In genomic region chr3:52325686-52326085, GRCh38 we compare ENCODE assay signal across 37 cellular contexts.
"Had no signal": no experiment of that assay in that cellular context is flagged by ENCODE, and none has a peak within 500 bp of the region (broad histone marks: within the 10 kb centered on the region; RNA-seq: fewer than 3 reads in every experiment).

No MANE protein-coding gene starts in this region.

- ATAC-seq: activated CD8-positive, alpha-beta T cell treated with anti-CD3 and anti-CD28 coated beads for 36 hours; activated naive CD4-positive, alpha-beta T cell treated with anti-CD3 and anti-CD28 coated beads, Interleukin-2, amount 50 U/mL, for 72 hours; activated T-cell treated with anti-CD3 and anti-CD28 coated beads, Interleukin-2, amount 50 U/mL, for 4 hours; activated T-cell treated with anti-CD3 and anti-CD28 coated beads, Interleukin-2, amount 50 U/mL, for 72 hours; activated T-helper 17 cell treated with anti-CD3 and anti-CD28 coated beads, Interleukin-2, amount 50 U/mL, for 72 hours; body of pancreas had no signal

- H3K9me3 ChIP-seq: body of pancreas, breast epithelium had no signal

- H3K4me1 ChIP-seq: body of pancreas, breast epithelium had no signal

- H3K9me3 Mint-ChIP-seq: activated B cell treated with CpG ODN at 0.5 μM for 24 hours; activated CD4-positive, alpha-beta memory T cell treated with anti-CD3 and anti-CD28 coated beads for 36 hours; activated CD4-positive, alpha-beta T cell treated with anti-CD3 and anti-CD28 coated beads, Interleukin-2, amount 10 ng/mL, durations not matched to agents 24 days and 14 days; activated CD8-positive, alpha-beta T cell treated with anti-CD3 and anti-CD28 coated beads for 36 hours; activated naive CD4-positive, alpha-beta T cell treated with anti-CD3 and anti-CD28 coated beads for 36 hours; activated naive CD4-positive, alpha-beta T cell treated with anti-CD3 and anti-CD28 coated beads, Interleukin-2, amount 50 U/mL, for 72 hours; activated naive CD8-positive, alpha-beta T cell treated with anti-CD3 and anti-CD28 coated beads for 36 hours; activated T-cell treated with anti-CD3 and anti-CD28 coated beads, Interleukin-2, amount 50 U/mL, for 4 hours; activated T-cell treated with anti-CD3 and anti-CD28 coated beads, Interleukin-2, amount 50 U/mL, for 72 hours; activated T-helper 1 cell treated with anti-CD3 and anti-CD28 coated beads, Interleukin-12 subunit alpha, Interleukin-12 subunit beta, Interleukin-2, Interleukin-4 antibody, amounts not matched to agents 30 ng/mL and 10 ng/mL and 1 ng/mL, durations not matched to agents 14 hours and 24 hours and 36 hours; activated T-helper 17 cell treated with anti-CD3 and anti-CD28 coated beads, Interleukin-2, amount 50 U/mL, for 72 hours; central memory CD8-positive, alpha-beta T cell; T-helper 1 cell treated with Interleukin-12 subunit alpha and Interleukin-12 subunit beta and Interleukin-4 antibody, amounts not matched to agents 30 μg/mL and 1 μg/mL, for 36 hours; T-helper 2 cell treated with Interferon-gamma antibody and Interleukin-4, amounts not matched to agents 5 μg/mL and 100 μg/mL, for 36 hours had no signal

- H3K27me3 ChIP-seq: body of pancreas, brain microvascular endothelial cell, breast epithelium, cardiac muscle cell had no signal

- H3K4me3 Mint-ChIP-seq: activated B cell treated with CpG ODN at 0.5 μM for 24 hours; activated CD4-positive, alpha-beta memory T cell treated with anti-CD3 and anti-CD28 coated beads for 36 hours; activated CD4-positive, alpha-beta T cell treated with anti-CD3 and anti-CD28 coated beads, Interleukin-2, amount 10 ng/mL, durations not matched to agents 24 days and 14 days; activated CD8-positive, alpha-beta T cell treated with anti-CD3 and anti-CD28 coated beads for 36 hours; activated naive CD4-positive, alpha-beta T cell treated with anti-CD3 and anti-CD28 coated beads for 36 hours; activated naive CD8-positive, alpha-beta T cell treated with anti-CD3 and anti-CD28 coated beads for 36 hours; activated T-cell treated with anti-CD3 and anti-CD28 coated beads, Interleukin-2, amount 50 U/mL, for 4 hours; activated T-cell treated with anti-CD3 and anti-CD28 coated beads, Interleukin-2, amount 50 U/mL, for 72 hours; activated T-helper 1 cell treated with anti-CD3 and anti-CD28 coated beads, Interleukin-12 subunit alpha, Interleukin-12 subunit beta, Interleukin-2, Interleukin-4 antibody, amounts not matched to agents 30 ng/mL and 10 ng/mL and 1 ng/mL, durations not matched to agents 14 hours and 24 hours and 36 hours; activated T-helper 17 cell treated with anti-CD3 and anti-CD28 coated beads, Interleukin-2, amount 50 U/mL, for 72 hours; central memory CD8-positive, alpha-beta T cell; T-helper 1 cell treated with Interleukin-12 subunit alpha and Interleukin-12 subunit beta and Interleukin-4 antibody, amounts not matched to agents 30 μg/mL and 1 μg/mL, for 36 hours; T-helper 2 cell treated with Interferon-gamma antibody and Interleukin-4, amounts not matched to agents 5 μg/mL and 100 μg/mL, for 36 hours had no signal

- H3K36me3 Mint-ChIP-seq: activated CD4-positive, alpha-beta memory T cell treated with anti-CD3 and anti-CD28 coated beads for 36 hours; activated naive CD4-positive, alpha-beta T cell treated with anti-CD3 and anti-CD28 coated beads, Interleukin-2, amount 50 U/mL, for 72 hours; activated naive CD8-positive, alpha-beta T cell treated with anti-CD3 and anti-CD28 coated beads for 36 hours had no signal

- H3K4me1 Mint-ChIP-seq: activated B cell treated with CpG ODN at 0.5 μM for 24 hours; activated CD4-positive, alpha-beta T cell treated with anti-CD3 and anti-CD28 coated beads, Interleukin-2, amount 10 ng/mL, durations not matched to agents 24 days and 14 days; activated naive CD8-positive, alpha-beta T cell treated with anti-CD3 and anti-CD28 coated beads for 36 hours; activated T-helper 17 cell treated with anti-CD3 and anti-CD28 coated beads, Interleukin-2, amount 50 U/mL, for 72 hours; central memory CD8-positive, alpha-beta T cell had no signal

- H3K27ac ChIP-seq: body of pancreas, brain microvascular endothelial cell, breast epithelium, cardiac muscle cell, VCaP had no signal

- H3K27me3 Mint-ChIP-seq: activated B cell treated with CpG ODN at 0.5 μM for 24 hours; activated CD4-positive, alpha-beta memory T cell treated with anti-CD3 and anti-CD28 coated beads for 36 hours; activated CD4-positive, alpha-beta T cell treated with anti-CD3 and anti-CD28 coated beads, Interleukin-2, amount 10 ng/mL, durations not matched to agents 24 days and 14 days; activated CD8-positive, alpha-beta T cell treated with anti-CD3 and anti-CD28 coated beads for 36 hours; activated naive CD8-positive, alpha-beta T cell treated with anti-CD3 and anti-CD28 coated beads for 36 hours; activated T-helper 17 cell treated with anti-CD3 and anti-CD28 coated beads, Interleukin-2, amount 50 U/mL, for 72 hours; central memory CD8-positive, alpha-beta T cell had no signal

- H3K27ac Mint-ChIP-seq: activated B cell treated with CpG ODN at 0.5 μM for 24 hours; activated CD4-positive, alpha-beta memory T cell treated with anti-CD3 and anti-CD28 coated beads for 36 hours; activated CD4-positive, alpha-beta T cell treated with anti-CD3 and anti-CD28 coated beads, Interleukin-2, amount 10 ng/mL, durations not matched to agents 24 days and 14 days; activated CD8-positive, alpha-beta T cell treated with anti-CD3 and anti-CD28 coated beads for 36 hours; activated naive CD4-positive, alpha-beta T cell treated with anti-CD3 and anti-CD28 coated beads for 36 hours; activated naive CD8-positive, alpha-beta T cell treated with anti-CD3 and anti-CD28 coated beads for 36 hours; activated T-cell treated with anti-CD3 and anti-CD28 coated beads, Interleukin-2, amount 50 U/mL, for 72 hours; activated T-helper 1 cell treated with anti-CD3 and anti-CD28 coated beads, Interleukin-12 subunit alpha, Interleukin-12 subunit beta, Interleukin-2, Interleukin-4 antibody, amounts not matched to agents 30 ng/mL and 10 ng/mL and 1 ng/mL, durations not matched to agents 14 hours and 24 hours and 36 hours; activated T-helper 17 cell treated with anti-CD3 and anti-CD28 coated beads, Interleukin-2, amount 50 U/mL, for 72 hours; T-helper 1 cell treated with Interleukin-12 subunit alpha and Interleukin-12 subunit beta and Interleukin-4 antibody, amounts not matched to agents 30 μg/mL and 1 μg/mL, for 36 hours; T-helper 2 cell treated with Interferon-gamma antibody and Interleukin-4, amounts not matched to agents 5 μg/mL and 100 μg/mL, for 36 hours had no signal

- H3K4me3 ChIP-seq: body of pancreas, breast epithelium, cardiac muscle cell had no signal

- H3K36me3 ChIP-seq: brain microvascular endothelial cell, breast epithelium, cardiac muscle cell had no signal

- DNase-seq: activated B cell treated with CpG ODN at 0.5 μM for 24 hours; activated CD4-positive, alpha-beta memory T cell treated with anti-CD3 and anti-CD28 coated beads for 36 hours; activated CD4-positive, alpha-beta T cell treated with anti-CD3 and anti-CD28 coated beads for 4 hours; activated CD4-positive, alpha-beta T cell treated with anti-CD3 and anti-CD28 coated beads, Interleukin-2, amount 10 ng/mL, durations not matched to agents 24 days and 14 days; activated CD4-positive, alpha-beta T cell treated with anti-CD3 and anti-CD28 coated beads, Interleukin-2, amount 50 U/mL, for 1 hour; activated CD4-positive, alpha-beta T cell treated with anti-CD3 and anti-CD28 coated beads, Interleukin-2, amount 50 U/mL, for 4 hours; activated CD4-positive, CD25-positive, alpha-beta regulatory T cell treated with anti-CD3 and anti-CD28 coated beads, Interleukin-2, amount 50 U/mL, for 72 hours; activated CD8-positive, alpha-beta memory T cell treated with anti-CD3 and anti-CD28 coated beads, Interleukin-2, amount 50 U/mL, for 4 hours; activated CD8-positive, alpha-beta T cell treated with anti-CD3 and anti-CD28 coated beads for 36 hours; activated effector memory CD4-positive, alpha-beta T cell treated with anti-CD3 and anti-CD28 coated beads, Interleukin-2, amount 50 U/mL, for 16 hours; activated gamma-delta T cell treated with Interleukin-2 at 50 U/mL for 16 hours; activated naive CD4-positive, alpha-beta T cell; activated naive CD4-positive, alpha-beta T cell treated with anti-CD3 and anti-CD28 coated beads for 36 hours; activated naive CD4-positive, alpha-beta T cell treated with anti-CD3 and anti-CD28 coated beads, Interleukin-2, amount 50 U/mL, for 16 hours; activated naive CD8-positive, alpha-beta T cell treated with anti-CD3 and anti-CD28 coated beads for 36 hours; activated T-cell treated with anti-CD3 and anti-CD28 coated beads for 4 hours; activated T-cell treated with anti-CD3 and anti-CD28 coated beads, Interleukin-2, amount 50 U/mL, for 1 hour; activated T-cell treated with anti-CD3 and anti-CD28 coated beads, Interleukin-2, amount 50 U/mL, for 4 hours; activated T-cell treated with anti-CD3 and anti-CD28 coated beads, Interleukin-2, amount 50 U/mL, for 72 hours; aorta; body of pancreas; brain microvascular endothelial cell; caudate nucleus; cerebellar nuclear complex; SW 1271; T-helper 1 cell; T-helper 2 cell; T-helper 9 cell had no signal
